14 cellular contexts compared by ENCODE assay signal in the genomic region with DNA sequence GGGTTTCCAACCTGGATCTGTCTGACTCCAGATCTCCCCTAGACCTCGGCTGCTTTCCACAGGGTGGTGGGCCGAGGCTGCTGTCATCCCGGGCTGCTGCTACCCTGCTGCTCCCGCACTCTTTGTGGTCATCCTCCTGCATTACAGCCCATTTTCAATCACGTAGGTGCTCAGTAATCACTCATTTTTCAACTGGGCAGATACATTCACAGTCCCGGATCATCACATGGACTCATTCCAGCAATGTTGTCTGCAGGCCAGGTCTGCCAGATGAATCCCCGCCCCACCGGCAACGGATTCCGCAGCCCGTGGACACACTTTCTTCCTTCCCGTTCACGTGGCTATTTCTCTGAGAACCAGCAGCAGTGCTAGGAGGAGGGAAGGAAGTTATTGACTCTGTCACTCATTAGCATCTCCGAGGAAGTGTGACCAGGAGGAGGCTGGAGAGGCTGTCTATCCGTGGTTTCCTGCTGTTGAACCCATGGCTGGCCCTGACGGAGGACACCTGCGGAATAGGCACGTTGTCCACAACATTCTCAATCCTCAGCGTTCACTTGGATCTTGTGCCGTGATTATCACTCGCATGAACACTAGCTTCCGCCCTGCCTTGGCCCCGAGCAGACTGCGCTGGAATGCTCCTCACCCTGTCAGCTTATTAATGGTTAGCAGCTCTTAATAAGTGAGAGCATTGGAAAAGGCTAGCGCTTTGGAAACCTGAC. TPM values are rescaled to one million over a fixed set of nuclear protein-coding genes. Genes with fewer than 3 reads are reported as not detected.
DNase-seq lines count a peak whose midpoint lies in the region; ATAC-seq and TF ChIP-seq lines count a peak whose summit lies in the region.
"Had no signal": no experiment of that assay in that cellular context is flagged by ENCODE, and none has a peak within 500 bp of the region (broad histone marks: within the 10 kb centered on the region; RNA-seq: fewer than 3 reads in every experiment).

No MANE protein-coding gene starts in this region.

- POLR2A ChIA-PET in CD8-positive, alpha-beta T cell (lab: Charles Lee): no interaction called here

- H3K4me3 ChIP-seq in left ventricle myocardium inferior: peak overlapping the region; percentile 51
- no peak overlapping the region for H3K4me3 ChIP-seq in CD8-positive, alpha-beta T cell (ENCODE audit: low read depth, low read length)
- H3K4me3 ChIP-seq: stomach had no signal

- DNase-seq in CD14-positive monocyte (ENCODE audit: low spot score) (no peak), UCSD-AML1 (lab: John Stamatoyannopoulos, UW; ENCODE audit: unreplicated experiment) (peak; percentile 56), left ventricle myocardium inferior (no peak), NCI-H2107 (lab: John Stamatoyannopoulos, UW) (no peak)
- no peak for DNase-seq in activated effector memory CD4-positive, alpha-beta T cell treated with Interleukin-2 at 50 U/mL for 16 hours
- no peak for DNase-seq in natural killer cell treated with Interleukin-12 subunit alpha and Interleukin-12 subunit beta and Interleukin-15 and Interleukin-18, amount 100 ng/mL, for 72 hours (ENCODE audit: low spot score)
- no peak for DNase-seq in CD8-positive, alpha-beta T cell
- DNase-seq: activated CD4-positive, alpha-beta T cell treated with anti-CD3 and anti-CD28 coated beads for 1 hour; NCI-H510A treated with DMSO at 0.1 percent for 48 hours; occipital lobe; stomach; T-cell had no signal

- H3K4me1 Mint-ChIP-seq in CD14-positive monocyte (peaks cover 23% of the 10 kb centered on the region), nephron (no peaks in the 10 kb centered on the region)
- H3K4me1 Mint-ChIP-seq in natural killer cell treated with Interleukin-12 subunit alpha and Interleukin-12 subunit beta and Interleukin-15 and Interleukin-18, amount 100 ng/mL, for 72 hours (ENCODE audit: low read depth in 2 of 2): peaks cover 6 to 9% of the 10 kb centered on the region in 2 donors
- H3K4me1 Mint-ChIP-seq in CD8-positive, alpha-beta T cell (ENCODE audit: low read depth): peaks cover 9% of the 10 kb centered on the region

- H3K36me3 Mint-ChIP-seq in CD14-positive monocyte (no peaks in the 10 kb centered on the region), nephron (ENCODE audit: low read depth) (no peaks in the 10 kb centered on the region)
- H3K36me3 Mint-ChIP-seq in natural killer cell treated with Interleukin-12 subunit alpha and Interleukin-12 subunit beta and Interleukin-15 and Interleukin-18, amount 100 ng/mL, for 72 hours: no peaks in the 10 kb centered on the region
- no peaks in the 10 kb centered on the region for H3K36me3 Mint-ChIP-seq in CD8-positive, alpha-beta T cell
- H3K36me3 Mint-ChIP-seq: T-cell had no signal

- H3K4me3 Mint-ChIP-seq in CD14-positive monocyte: peak overlapping the region; percentile 56 to 87
- peak overlapping the region in 1 of 3 experiments; percentile 17 for H3K4me3 Mint-ChIP-seq in nephron
- H3K4me3 Mint-ChIP-seq in natural killer cell treated with Interleukin-12 subunit alpha and Interleukin-12 subunit beta and Interleukin-15 and Interleukin-18, amount 100 ng/mL, for 72 hours: no peak overlapping the region
- no peak overlapping the region for H3K4me3 Mint-ChIP-seq in CD8-positive, alpha-beta T cell

- H3K27ac ChIP-seq in left ventricle myocardium inferior (replicated peaks): peak overlapping the region; percentile 60
- no peak overlapping the region for H3K27ac ChIP-seq in CD8-positive, alpha-beta T cell (ENCODE audit: low read depth, low read length)

- peaks cover 16% of the 10 kb centered on the region for H3K4me1 ChIP-seq in left ventricle myocardium inferior
- H3K4me1 ChIP-seq in CD8-positive, alpha-beta T cell (ENCODE audit: insufficient read depth, low read length): peaks cover 9% of the 10 kb centered on the region

- H3K9me3 Mint-ChIP-seq in CD14-positive monocyte (peaks cover 0 to 6% (median 0%) of the 10 kb centered on the region in 7 donors), nephron (no peaks in the 10 kb centered on the region)
- H3K9me3 Mint-ChIP-seq in natural killer cell treated with Interleukin-12 subunit alpha and Interleukin-12 subunit beta and Interleukin-15 and Interleukin-18, amount 100 ng/mL, for 72 hours: no peaks in the 10 kb centered on the region
- H3K9me3 Mint-ChIP-seq in CD8-positive, alpha-beta T cell: no peaks in the 10 kb centered on the region
- H3K9me3 Mint-ChIP-seq: T-cell had no signal

- H3K27me3 Mint-ChIP-seq in CD14-positive monocyte (ENCODE audit: low read depth in 3 of 3) (peaks cover 8 to 24% (median 9%) of the 10 kb centered on the region in 3 donors), nephron (ENCODE audit: low read depth) (no peaks in the 10 kb centered on the region)
- H3K27me3 Mint-ChIP-seq in natural killer cell treated with Interleukin-12 subunit alpha and Interleukin-12 subunit beta and Interleukin-15 and Interleukin-18, amount 100 ng/mL, for 72 hours: peaks cover 14 to 30% of the 10 kb centered on the region in 2 donors
- H3K27me3 Mint-ChIP-seq in CD8-positive, alpha-beta T cell (ENCODE audit: low read depth): peaks cover 34% of the 10 kb centered on the region

- intact Hi-C loops in CD14-positive monocyte (cut with micrococcal nuclease): loop anchor here in 1 of 2 donors (5.0 kb wide), 1 partner anchor 45 kb away; no protein-coding TSS in a partner anchor
- intact Hi-C loops in left ventricle myocardium inferior (cut with micrococcal nuclease): no loop called here
- intact Hi-C loops in CD8-positive, alpha-beta T cell (cut with DNase I, micrococcal nuclease): no loop called here

- no peak for TF ChIP-seq CTCF in CD14-positive monocyte (IDR thresholded peaks at IDR 0.05)
- no peak for TF ChIP-seq CTCF in left ventricle myocardium inferior (IDR thresholded peaks at IDR 0.05; ENCODE audit: borderline replicate concordance)
- TF ChIP-seq CTCF in nephron (IDR thresholded peaks at IDR 0.05; ENCODE audit: unreplicated experiment in 3 of 3): no peak
- TF ChIP-seq CTCF in CD8-positive, alpha-beta T cell (IDR thresholded peaks at IDR 0.05): no peak

- CTCF ChIA-PET in CD8-positive, alpha-beta T cell (lab: Charles Lee): no interaction called here

- H3K27ac Mint-ChIP-seq in CD14-positive monocyte (peak overlapping the region in 5 of 7 donors; percentile 10 to 64 (median 51)), nephron (peak overlapping the region; percentile 47 to 90 (median 76))
- no peak overlapping the region for H3K27ac Mint-ChIP-seq in natural killer cell treated with Interleukin-12 subunit alpha and Interleukin-12 subunit beta and Interleukin-15 and Interleukin-18, amount 100 ng/mL, for 72 hours
- no peak overlapping the region for H3K27ac Mint-ChIP-seq in CD8-positive, alpha-beta T cell
- H3K27ac Mint-ChIP-seq: T-cell had no signal

- ATAC-seq in natural killer cell treated with Interleukin-12 subunit alpha and Interleukin-12 subunit beta and Interleukin-15 and Interleukin-18, amount 100 ng/mL, for 72 hours: no peak
- ATAC-seq in CD8-positive, alpha-beta T cell: no peak
- ATAC-seq: Panc1, T-cell had no signal

- no peaks in the 10 kb centered on the region for H3K36me3 ChIP-seq in left ventricle myocardium inferior
- H3K36me3 ChIP-seq in CD8-positive, alpha-beta T cell (ENCODE audit: insufficient read depth, low read length): no peaks in the 10 kb centered on the region
- H3K36me3 ChIP-seq: stomach had no signal

- no peaks in the 10 kb centered on the region for H3K9me3 ChIP-seq in left ventricle myocardium inferior (replicated peaks)
- no peaks in the 10 kb centered on the region for H3K9me3 ChIP-seq in CD8-positive, alpha-beta T cell (ENCODE audit: low read length)
- H3K9me3 ChIP-seq: stomach had no signal

- H3K27me3 ChIP-seq in left ventricle myocardium inferior (ENCODE audit: low read depth): no peaks in the 10 kb centered on the region
- no peaks in the 10 kb centered on the region for H3K27me3 ChIP-seq in CD8-positive, alpha-beta T cell (ENCODE audit: insufficient read depth, low read length)
- H3K27me3 ChIP-seq: stomach had no signal

RNA-seq across cellular contexts. Expression of gene ZCCHC14, which starts 14.7 kb away (rescaled TPM):
- under 1 TPM; 0.11 to 0.22 TPM for polyA plus RNA-seq in CD14-positive monocyte
- total RNA-seq in left ventricle myocardium inferior: 15.9 TPM
- total RNA-seq in natural killer cell treated with Interleukin-12 subunit alpha and Interleukin-12 subunit beta and Interleukin-15 and Interleukin-18, amount 100 ng/mL, for 72 hours: 10 to 100 TPM; 15.7 to 15.9 TPM
- total RNA-seq in CD8-positive, alpha-beta T cell: 10 to 100 TPM; 13.2 TPM

Comparison
In these comparisons a context has a peak if more than half of its experiments do, and no peak if none do; other contexts are left out.
1. H3K27ac Mint-ChIP-seq: peak in CD14-positive monocyte (5 of 7) and nephron (3 of 3); none in natural killer cell treated with Interleukin-12 subunit alpha and Interleukin-12 subunit beta and Interleukin-15 and Interleukin-18, amount 100 ng/mL, for 72 hours (0 of 2) and CD8-positive, alpha-beta T cell (single experiment).
2. H3K4me3 Mint-ChIP-seq: peak in CD14-positive monocyte (2 of 2); none in natural killer cell treated with Interleukin-12 subunit alpha and Interleukin-12 subunit beta and Interleukin-15 and Interleukin-18, amount 100 ng/mL, for 72 hours (single experiment) and CD8-positive, alpha-beta T cell (single experiment).